9 cellular contexts compared by ENCODE assay signal in genomic region chr20:58906894-58907293, GRCh38. TPM values are rescaled to one million over a fixed set of nuclear protein-coding genes. Genes with fewer than 3 reads are reported as not detected.
DNase-seq lines count a peak whose midpoint lies in the region; ATAC-seq, FAIRE-seq and TF ChIP-seq lines count a peak whose summit lies in the region.
"Had no signal": no experiment of that assay in that cellular context is flagged by ENCODE, and none has a peak within 500 bp of the region (broad histone marks: within the 10 kb centered on the region; RNA-seq: fewer than 3 reads in every experiment).

No MANE protein-coding gene starts in this region.

- no peak for ATAC-seq in Right ventricle myocardium inferior

- TF ChIP-seq CTCF in cardiac muscle cell (IDR thresholded peaks at IDR 0.05; ENCODE audit: low read depth, low read length) = no peak
- no peak for TF ChIP-seq CTCF in kidney (IDR thresholded peaks at IDR 0.05; ENCODE audit: borderline replicate concordance, extremely low read depth, insufficient read depth)
- no peak for TF ChIP-seq CTCF in uterus (IDR thresholded peaks at IDR 0.05)
- TF ChIP-seq CTCF in D721Med (IDR thresholded peaks at IDR 0.05; ENCODE audit: insufficient read depth, missing control alignments) = no peak

- H3K4me1 ChIP-seq in cardiac muscle cell (ENCODE audit: low read depth) = peaks cover 30% of the 10 kb centered on the region
- peaks cover 0 to 12% of the 10 kb centered on the region in 2 donors for H3K4me1 ChIP-seq in kidney (ENCODE audit: control insufficient read depth in 1 of 2, insufficient read depth in 1 of 2, low read depth in 1 of 2, low read length in 2 of 2)
- peaks cover 9 to 11% of the 10 kb centered on the region in 2 donors for H3K4me1 ChIP-seq in uterus

- H3K4me3 ChIP-seq in cardiac muscle cell (no peak overlapping the region), kidney (ENCODE audit: low read length in 2 of 2) (no peak overlapping the region), uterus (no peak overlapping the region)

- FAIRE-seq in kidney (lab: Jason Lieb, UNC) (no peak), D721Med (lab: Jason Lieb, UNC) (no peak)
- FAIRE-seq: G401.6 had no signal

- H3K36me3 Mint-ChIP-seq in activated naive CD8-positive, alpha-beta T cell = peaks cover 7% of the 10 kb centered on the region

- H3K9ac ChIP-seq in kidney (ENCODE audit: low read length in 2 of 2) = peak overlapping the region in 1 of 2 donors; percentile 23

- H3K27ac Mint-ChIP-seq in activated naive CD8-positive, alpha-beta T cell = peak overlapping the region; percentile 80

- H3K27ac ChIP-seq in cardiac muscle cell (peak overlapping the region; percentile 92), kidney (ENCODE audit: low read depth in 2 of 2, low read length in 2 of 2) (peak overlapping the region; percentile 60 to 89), uterus (peak overlapping the region; percentile 79 to 84)

- intact Hi-C loops in Right ventricle myocardium inferior (cut with DNase I) (loop anchor here (2.0 to 5.0 kb wide), 2 partner anchors 14 to 600 kb away; partner anchors contain the start of gene RAB22A), kidney (cut with DNase I) (loop anchor here (10.0 kb wide), 1 partner anchor 118 kb away; no protein-coding TSS in a partner anchor), uterus (cut with DNase I; ENCODE audit: low total_unique reads) (no loop called here)

- no peak for TF ChIP-seq POLR2A in uterus (IDR thresholded peaks at IDR 0.05)

- no peaks in the 10 kb centered on the region for H3K9me3 Mint-ChIP-seq in activated naive CD8-positive, alpha-beta T cell (ENCODE audit: low read depth)

- H3K36me3 ChIP-seq in cardiac muscle cell (peaks cover 76% of the 10 kb centered on the region), kidney (ENCODE audit: control insufficient read depth in 1 of 2, insufficient read depth in 2 of 2, low read length in 2 of 2) (peaks cover 36 to 42% of the 10 kb centered on the region in 2 donors), uterus (no peaks in the 10 kb centered on the region)

- H3K27me3 ChIP-seq in cardiac muscle cell (no peaks in the 10 kb centered on the region), uterus (no peaks in the 10 kb centered on the region)

- H3K9me3 ChIP-seq in cardiac muscle cell (ENCODE audit: low read depth) = no peaks in the 10 kb centered on the region
- H3K9me3 ChIP-seq in kidney (ENCODE audit: control insufficient read depth in 1 of 2, low read length in 2 of 2) = no peaks in the 10 kb centered on the region
- no peaks in the 10 kb centered on the region for H3K9me3 ChIP-seq in uterus

- DNase-seq in cardiac muscle cell (ENCODE audit: low read depth in 1 of 2, low spot score in 1 of 2) (peak in 1 of 2 donors; percentile 50), Right ventricle myocardium inferior (ENCODE audit: missing footprints) (no peak), kidney (no peak), uterus (no peak), NCI-H524 (lab: John Stamatoyannopoulos, UW) (no peak), D721Med (ENCODE audit: insufficient read length, low spot score) (no peak)
- DNase-seq in effector CD4-positive, alpha-beta T cell = no peak

- H3K4me3 Mint-ChIP-seq in activated naive CD8-positive, alpha-beta T cell = peak overlapping the region; percentile 76

- H3K27me3 Mint-ChIP-seq in activated naive CD8-positive, alpha-beta T cell = no peaks in the 10 kb centered on the region

- H3K4me1 Mint-ChIP-seq in activated naive CD8-positive, alpha-beta T cell (ENCODE audit: low read depth) = peaks cover 63% of the 10 kb centered on the region

RNA-seq across cellular contexts. Expression of gene GNAS, which starts 54.4 kb away (rescaled TPM):
- total RNA-seq in cardiac muscle cell (1,319 and 1,641 TPM in 2 replicates), Right ventricle myocardium inferior (1,475 TPM), kidney (792 TPM), uterus (100 to 1,000 TPM; 281 to 822 (median 446) TPM)
- polyA plus RNA-seq in cardiac muscle cell (2,522 and 2,744 TPM in 2 replicates), kidney (ENCODE audit: insufficient read depth, low read depth, low replicate concordance) (867 TPM)

RNA-seq across cellular contexts. Expression of gene GNAS-AS1, which starts 56.2 kb away (rescaled TPM):
- total RNA-seq in cardiac muscle cell (1.3 and 1.8 TPM in 2 replicates), Right ventricle myocardium inferior (0.38 TPM), kidney (0.88 TPM), uterus (1 to 10 TPM in 2 of 4 donors, under 1 TPM in 1, not detected in 1; 0.77 to 3.4 (median 1.2) TPM)
- polyA plus RNA-seq in cardiac muscle cell (1.3 and 1.4 TPM in 2 replicates), kidney (ENCODE audit: insufficient read depth, low read depth, low replicate concordance) (0.37 TPM)
